In genomic region chr22:43737150-43737828, GRCh38 we compare ENCODE assay signal across 2 cellular contexts.
A peak's percentile ranks its signal among the peaks of the same experiment; 100 is the strongest.
TF ChIP-seq lines count a peak whose summit lies in the region.

No MANE protein-coding gene starts in this region.

TF ChIP-seq in GM12878, 131 proteins besides CTCF, POLR2A, EP300 and RAD21 (continued from another document):
- peak; percentile 66 for TF ChIP-seq BCL3 (IDR thresholded peaks at IDR 0.05; ENCODE audit: borderline replicate concordance, insufficient read depth, low read depth, low read length, poor library complexity, severe bottlenecking)

TF ChIP-seq in GM23338, 12 proteins besides CTCF, POLR2A, EP300 and RAD21:
- TF ChIP-seq REST (IDR thresholded peaks at IDR 0.05; ENCODE audit: unreplicated experiment) (no peak), STAT1 (IDR thresholded peaks at IDR 0.05; ENCODE audit: unreplicated experiment) (no peak), CREB1 (CRISPR knock-in tag; IDR thresholded peaks at IDR 0.05; ENCODE audit: low read depth) (no peak), ZNF331 (CRISPR knock-in tag; IDR thresholded peaks at IDR 0.05; ENCODE audit: low read depth) (no peak), ZNF114 (CRISPR knock-in tag; IDR thresholded peaks at IDR 0.05) (no peak), ETS1 (IDR thresholded peaks at IDR 0.05) (no peak), EZH2 (IDR thresholded peaks at IDR 0.05; ENCODE audit: low read depth, unreplicated experiment) (no peak)
